ENCODE assay signal across 23 cellular contexts in genomic region chr4:64360664-64361398, GRCh38. TPM values are rescaled to one million over a fixed set of nuclear protein-coding genes. Genes with fewer than 3 reads are reported as not detected.
"Had no signal": no experiment of that assay in that cellular context is flagged by ENCODE, and none has a peak within 500 bp of the region (broad histone marks: within the 10 kb centered on the region; RNA-seq: fewer than 3 reads in every experiment).

No MANE protein-coding gene starts in this region.

- H3K27me3 ChIP-seq: brain microvascular endothelial cell, esophagus squamous epithelium, uterus had no signal

- H3K4me3 ChIP-seq: esophagus squamous epithelium, skin epidermis, thoracic aorta, uterus had no signal

- ATAC-seq: activated CD4-positive, CD25-positive, alpha-beta regulatory T cell treated with anti-CD3 and anti-CD28 coated beads, Interleukin-2, amount 50 U/mL, for 24 hours; activated naive CD8-positive, alpha-beta T cell treated with anti-CD3 and anti-CD28 coated beads, Interleukin-2, amount 50 U/mL, for 24 hours; activated T-cell treated with anti-CD3 and anti-CD28 coated beads, Interleukin-2, amount 50 U/mL, for 4 hours; left colon had no signal

- H3K36me3 ChIP-seq: brain microvascular endothelial cell, esophagus squamous epithelium, thoracic aorta, uterus had no signal

- H3K4me1 ChIP-seq: esophagus squamous epithelium, uterus had no signal

- H3K9me3 ChIP-seq: esophagus squamous epithelium, thoracic aorta, uterus had no signal

- FAIRE-seq: islet of Langerhans had no signal

- DNase-seq: activated CD4-positive, alpha-beta T cell treated with anti-CD3 and anti-CD28 coated beads, Interleukin-2, amount 10 ng/mL, durations not matched to agents 7 days and 5 days; activated CD8-positive, alpha-beta memory T cell treated with anti-CD3 and anti-CD28 coated beads, Interleukin-2, amount 50 U/mL, for 4 hours; activated naive CD4-positive, alpha-beta T cell treated with anti-CD3 and anti-CD28 coated beads, Interleukin-2, amount 10 ng/mL, durations not matched to agents 7 days and 5 days; activated naive CD8-positive, alpha-beta T cell treated with anti-CD3 and anti-CD28 coated beads, Interleukin-2, amount 50 U/mL, for 24 hours; activated T-cell treated with anti-CD3 and anti-CD28 coated beads, Interleukin-2, amount 50 U/mL, for 4 hours; anterior cingulate cortex; brain microvascular endothelial cell; effector memory CD4-positive, alpha-beta T cell; esophagus squamous epithelium; hippocampal formation; left colon; midbrain; nucleus accumbens; stimulated activated CD4-positive, alpha-beta T cell treated with anti-CD3 and anti-CD28 coated beads, Interleukin-15, amount 100 ng/mL, for 24 hours; stimulated activated CD4-positive, alpha-beta T cell treated with anti-CD3 and anti-CD28 coated beads, Interleukin-2, amount 100 ng/mL, for 48 hours; uterus had no signal

- H3K27ac ChIP-seq: brain microvascular endothelial cell, esophagus squamous epithelium, skin epidermis, thoracic aorta, uterus had no signal

RNA-seq across cellular contexts. Expression of gene TECRL, which starts 48.4 kb away (rescaled TPM):
- total RNA-seq: activated CD4-positive, alpha-beta T cell treated with anti-CD3 and anti-CD28 coated beads, Interleukin-2, amount 10 ng/mL, durations not matched to agents 7 days and 5 days; activated T-cell treated with anti-CD3 and anti-CD28 coated beads, Interleukin-2, amount 50 U/mL, for 4 hours; cerebellum; esophagus squamous epithelium; left colon; lung microvascular endothelial cell; renal cortical epithelial cell; thoracic aorta; uterus had no signal
